ENCODE assay signal across 13 cellular contexts in genomic region chr17:57368637-57369336, GRCh38.
DNase-seq lines count a peak whose midpoint lies in the region; ATAC-seq, FAIRE-seq and TF ChIP-seq lines count a peak whose summit lies in the region.
"Had no signal": no experiment of that assay in that cellular context is flagged by ENCODE, and none has a peak within 500 bp of the region (broad histone marks: within the 10 kb centered on the region; RNA-seq: fewer than 3 reads in every experiment).

No MANE protein-coding gene starts in this region.

- H3K9ac ChIP-seq in IMR-90 (ENCODE audit: low read depth, low read length) (no peak overlapping the region), endothelial cell of umbilical vein (replicated peaks; ENCODE audit: extremely low read depth, insufficient read depth, low read length) (no peak overlapping the region)

- no peak overlapping the region for H2AK9ac ChIP-seq in IMR-90 (replicated peaks; ENCODE audit: low read depth, low read length, poor library complexity)

- peak overlapping the region; percentile 73; the same call in 1 of the 2 replicates for H2BK20ac ChIP-seq in IMR-90 (ENCODE audit: low read depth, low read length)

- H3K18ac ChIP-seq in IMR-90 (ENCODE audit: low read depth, low read length) = peak overlapping the region; percentile 51

- FAIRE-seq in endothelial cell of umbilical vein (lab: Jason Lieb, UNC) = no peak

- H2BK120ac ChIP-seq in IMR-90 (ENCODE audit: low read depth, low read length) = peak overlapping the region; percentile 21

- peak overlapping the region; percentile 24; the same call in 1 of the 2 replicates for H3K4ac ChIP-seq in IMR-90 (ENCODE audit: low read depth, low read length)

- H3K4me3 Mint-ChIP-seq in MCF 10A (ENCODE audit: unreplicated experiment) = peak overlapping the region; percentile 54
- H3K4me3 Mint-ChIP-seq in stimulated activated naive B cell treated with anti-CD40 and anti-IgM and Interleukin-4, amounts not matched to agents 10 μg/mL and 1 μg/mL and 100 μg/mL, for 72 hours = no peak overlapping the region

- H3K9me3 ChIP-seq in breast epithelium = no peaks in the 10 kb centered on the region
- H3K9me3 ChIP-seq in IMR-90 (ENCODE audit: control insufficient read depth, insufficient read depth, low read length) = no peaks in the 10 kb centered on the region; the same call in 1 of the 2 replicates
- H3K9me3 ChIP-seq in endothelial cell of umbilical vein (replicated peaks; ENCODE audit: control insufficient read depth, insufficient read depth, low read length) = no peaks in the 10 kb centered on the region
- H3K9me3 ChIP-seq: Peyer's patch, vagina had no signal

- WGBS in IMR-90 (ENCODE audit: extremely low coverage in 2 of 2, insufficient read length in 1 of 2), 2 experiments = 100% methylated on average over 1 of the region's 6 CpGs; no CpG with 5 or more reads in 1 of the 2 experiments

- peak overlapping the region; percentile 46; the same call in 1 of the 3 replicates for H2BK15ac ChIP-seq in IMR-90 (ENCODE audit: low read depth, low read length)

- no peak for TF ChIP-seq CTCF in MCF 10A (IDR thresholded peaks at IDR 0.05; ENCODE audit: unreplicated experiment)
- TF ChIP-seq CTCF in breast epithelium (IDR thresholded peaks at IDR 0.05) = no peak
- TF ChIP-seq CTCF in IMR-90 (conservative IDR thresholded peaks at IDR 0.05; ENCODE audit: low read depth, low read length) = no peak
- TF ChIP-seq CTCF in endothelial cell of umbilical vein (IDR thresholded peaks at IDR 0.05; ENCODE audit: extremely low read depth in 1 of 2, insufficient read depth in 1 of 2, low read depth in 1 of 2, low read length in 2 of 2) = no peak

- dilution Hi-C loops in IMR-90 (cut with HindIII; ENCODE audit: low sequenced_read_pairs, unreplicated experiment) = no loop called here
- dilution Hi-C loops in endothelial cell of umbilical vein (cut with MboI; ENCODE audit: extremely low pct_ligation_motif_present, low sequenced_read_pairs) = no loop called here

- CTCF ChIA-PET in MCF 10A (lab: Yijun Ruan, JAX) (interaction anchor here (0.6 to 1.0 kb wide), 4 partner anchors 73 to 373 kb away, joined by 3 to 5 read pairs (median 3); no protein-coding TSS in a partner anchor), IMR-90 (lab: Yijun Ruan, JAX) (interaction anchor here (0.5 kb wide), 1 partner anchor 112 kb away, joined by 3 read pairs; no protein-coding TSS in a partner anchor), endothelial cell of umbilical vein (lab: Charles Lee) (no interaction called here)

- TF ChIP-seq RAD21 in IMR-90 (IDR thresholded peaks at IDR 0.05; ENCODE audit: low read length) = no peak

- H4K5ac ChIP-seq in IMR-90 (ENCODE audit: low read depth, low read length) = no peak overlapping the region

- no peaks in the 10 kb centered on the region for H3K9me3 Mint-ChIP-seq in MCF 10A (ENCODE audit: unreplicated experiment)
- no peaks in the 10 kb centered on the region for H3K9me3 Mint-ChIP-seq in stimulated activated naive B cell treated with anti-CD40 and anti-IgM and Interleukin-4, amounts not matched to agents 10 μg/mL and 1 μg/mL and 100 μg/mL, for 72 hours

- H3K4me2 ChIP-seq in IMR-90 (ENCODE audit: low read depth, low read length) (no peak overlapping the region), endothelial cell of umbilical vein (ENCODE audit: insufficient read depth, low read length) (no peak overlapping the region)

- no peaks in the 10 kb centered on the region for H3K27me3 ChIP-seq in breast epithelium
- H3K27me3 ChIP-seq in IMR-90 (ENCODE audit: control insufficient read depth, insufficient read depth, low read length) = no peaks in the 10 kb centered on the region
- H3K27me3 ChIP-seq in endothelial cell of umbilical vein (ENCODE audit: control insufficient read depth in 2 of 2, insufficient read depth in 2 of 2, low read length in 2 of 2) = no peaks in the 10 kb centered on the region
- H3K27me3 ChIP-seq: Peyer's patch, vagina had no signal

- no peaks in the 10 kb centered on the region for H4K20me1 ChIP-seq in IMR-90 (ENCODE audit: insufficient read depth, low read length)
- no peaks in the 10 kb centered on the region for H4K20me1 ChIP-seq in endothelial cell of umbilical vein (replicated peaks; ENCODE audit: control insufficient read depth, extremely low read depth, insufficient read depth, low read length)

- no peak for TF ChIP-seq POLR2A in breast epithelium (IDR thresholded peaks at IDR 0.05)
- no peak for TF ChIP-seq POLR2A in IMR-90 (IDR thresholded peaks at IDR 0.05; ENCODE audit: low read depth, low read length)
- no peak for TF ChIP-seq POLR2A in endothelial cell of umbilical vein (IDR thresholded peaks at IDR 0.05; ENCODE audit: low read depth, low read length)

- H3K4me3 ChIP-seq in breast epithelium = no peak overlapping the region
- no peak overlapping the region for H3K4me3 ChIP-seq in IMR-90 (ENCODE audit: insufficient read depth, low read depth, low read length)
- H3K4me3 ChIP-seq in endothelial cell of umbilical vein (replicated peaks in 1 of 3; ENCODE audit: insufficient read depth in 1 of 3, low read depth in 1 of 3, low read length in 3 of 3) = no peak overlapping the region
- H3K4me3 ChIP-seq: Peyer's patch, vagina had no signal

- in situ Hi-C loops in IMR-90 (cut with MboI; ENCODE audit: low sequenced_read_pairs) = no loop called here

- H2AFZ ChIP-seq in IMR-90 (replicated peaks; ENCODE audit: low read length, poor library complexity) (no peak overlapping the region), endothelial cell of umbilical vein (ENCODE audit: low read depth, low read length) (no peak overlapping the region)

- H3K4me1 ChIP-seq in breast epithelium = peaks cover 0 to 10% of the 10 kb centered on the region in 2 donors
- H3K4me1 ChIP-seq in IMR-90 (ENCODE audit: control insufficient read depth, insufficient read depth, low read length) = peaks cover 13% of the 10 kb centered on the region
- H3K4me1 ChIP-seq in endothelial cell of umbilical vein (ENCODE audit: control insufficient read depth, extremely low read depth, insufficient read depth, low read length) = peaks cover 15% of the 10 kb centered on the region
- H3K4me1 ChIP-seq: Peyer's patch had no signal

- POLR2A ChIA-PET in MCF 10A (lab: Yijun Ruan, JAX) = interaction anchor here (0.5 to 2.7 kb wide), 7 partner anchors 9 to 303 kb away, joined by 3 to 13 read pairs (median 5); no protein-coding TSS in a partner anchor
- POLR2A ChIA-PET in IMR-90 (lab: Charles Lee; ENCODE audit: unreplicated experiment) = no interaction called here
- POLR2A ChIA-PET in endothelial cell of umbilical vein (lab: Charles Lee) = no interaction called here

- peaks cover 11% of the 10 kb centered on the region for H3K36me3 Mint-ChIP-seq in MCF 10A (ENCODE audit: insufficient read depth, unreplicated experiment)
- H3K36me3 Mint-ChIP-seq in stimulated activated naive B cell treated with anti-CD40 and anti-IgM and Interleukin-4, amounts not matched to agents 10 μg/mL and 1 μg/mL and 100 μg/mL, for 72 hours = peaks cover 9 to 19% of the 10 kb centered on the region in 2 donors

- H2AK5ac ChIP-seq in IMR-90 (ENCODE audit: low read depth, low read length) = peak overlapping the region; percentile 70

- H2BK5ac ChIP-seq in IMR-90 (ENCODE audit: low read depth, low read length, poor library complexity, severe bottlenecking) = peak overlapping the region; percentile 95

- H3K27ac ChIP-seq in breast epithelium = no peak overlapping the region
- H3K27ac ChIP-seq in IMR-90 (ENCODE audit: insufficient read depth, low read length) = peak overlapping the region; percentile 10; the same call in 1 of the 2 replicates
- no peak overlapping the region for H3K27ac ChIP-seq in endothelial cell of umbilical vein (ENCODE audit: insufficient read depth, low read depth, low read length)
- H3K27ac ChIP-seq: Peyer's patch, vagina had no signal

- H3K79me2 ChIP-seq in endothelial cell of umbilical vein (ENCODE audit: control insufficient read depth, insufficient read depth, low read length) = no peaks in the 10 kb centered on the region

- H3K36me3 ChIP-seq in breast epithelium = no peaks in the 10 kb centered on the region
- H3K36me3 ChIP-seq in IMR-90 (ENCODE audit: control insufficient read depth, insufficient read depth, low read length) = no peaks in the 10 kb centered on the region
- no peaks in the 10 kb centered on the region for H3K36me3 ChIP-seq in endothelial cell of umbilical vein (ENCODE audit: control insufficient read depth in 2 of 2, extremely low read depth in 1 of 2, insufficient read depth in 2 of 2, low read length in 2 of 2)
- H3K36me3 ChIP-seq: Peyer's patch, vagina had no signal

- peak; percentile 6 for DNase-seq in MCF 10A (ENCODE audit: unreplicated experiment)
- DNase-seq in breast epithelium (ENCODE audit: low spot score in 2 of 2) = no peak
- DNase-seq in IMR-90 = no peak
- peak; percentile 5 for DNase-seq in endothelial cell of umbilical vein (ENCODE audit: low read depth, low spot score)
- no peak for DNase-seq in stimulated activated naive B cell treated with anti-CD40 and anti-IgM and Interleukin-4, amounts not matched to agents 10 μg/mL and 1 μg/mL and 100 μg/mL, for 72 hours
- DNase-seq in Kasumi-1 (lab: John Stamatoyannopoulos, UW) = no peak
- DNase-seq in putamen (ENCODE audit: low spot score) = no peak
- DNase-seq: activated CD4-positive, alpha-beta T cell treated with anti-CD3 and anti-CD28 coated beads, Interleukin-2, amount 50 U/mL, for 1 hour; amygdala; NCI-H1105 treated with DMSO at 0.1 percent for 48 hours; Peyer's patch had no signal

- H4K8ac ChIP-seq in IMR-90 (ENCODE audit: low read depth in 2 of 2, low read length in 2 of 2) = peak overlapping the region; percentile 24 to 91; a peak in 1 of 4 replicates

- H3K14ac ChIP-seq in IMR-90 (replicated peaks; ENCODE audit: low read depth, low read length) = no peak overlapping the region; the same call in 1 of the 2 replicates

- peaks cover 8 to 19% of the 10 kb centered on the region in 2 experiments; a peak in 3 of 4 replicates for H3K79me1 ChIP-seq in IMR-90 (ENCODE audit: low read depth in 1 of 2, low read length in 2 of 2)

- ATAC-seq in IMR-90 (ENCODE audit: low read depth) (no peak), GM21360 (IDR thresholded peaks at IDR 0.05; ENCODE audit: unreplicated experiment) (no peak)
- peak in 1 of 2 donors; percentile 28 for ATAC-seq in stimulated activated naive B cell treated with anti-CD40 and anti-IgM and Interleukin-4, amounts not matched to agents 10 μg/mL and 1 μg/mL and 100 μg/mL, for 72 hours (replicated peaks)

- H3K4me1 Mint-ChIP-seq in MCF 10A (ENCODE audit: insufficient read depth, unreplicated experiment) = peaks cover 53% of the 10 kb centered on the region
- H3K4me1 Mint-ChIP-seq in stimulated activated naive B cell treated with anti-CD40 and anti-IgM and Interleukin-4, amounts not matched to agents 10 μg/mL and 1 μg/mL and 100 μg/mL, for 72 hours = peaks cover 39 to 56% of the 10 kb centered on the region in 2 donors

- no TSS peak for BruUV-seq in MCF 10A (replicated peaks; lab: Mats Ljungman, UMichigan)
- BruUV-seq in IMR-90 (replicated peaks; lab: Mats Ljungman, UMichigan) = no TSS peak
- BruUV-seq in endothelial cell of umbilical vein (replicated peaks; lab: Mats Ljungman, UMichigan) = no TSS peak

- peaks cover 7% of the 10 kb centered on the region for H3K9me1 ChIP-seq in IMR-90 (ENCODE audit: insufficient read depth, low read length)
- no peaks in the 10 kb centered on the region for H3K9me1 ChIP-seq in endothelial cell of umbilical vein (replicated peaks; ENCODE audit: control insufficient read depth, extremely low read depth, insufficient read depth, low read length)

- H3K23ac ChIP-seq in IMR-90 (ENCODE audit: low read depth, low read length) = no peak overlapping the region

- no peaks in the 10 kb centered on the region for H3K27me3 Mint-ChIP-seq in MCF 10A (ENCODE audit: insufficient read depth, unreplicated experiment)
- H3K27me3 Mint-ChIP-seq in stimulated activated naive B cell treated with anti-CD40 and anti-IgM and Interleukin-4, amounts not matched to agents 10 μg/mL and 1 μg/mL and 100 μg/mL, for 72 hours = no peaks in the 10 kb centered on the region

- H3K56ac ChIP-seq in IMR-90 (ENCODE audit: extremely low read depth, insufficient read depth, low read length) = no peak overlapping the region

- intact Hi-C loops in MCF 10A (cut with micrococcal nuclease) = loop anchor here (10.0 kb wide), 1 partner anchor 376 kb away; the partner anchor contains the start of gene CCDC182
- intact Hi-C loops in breast epithelium (cut with DNase I; ENCODE audit: low total_unique reads) = loop anchor here (5.0 kb wide), 1 partner anchor 719 kb away; no protein-coding TSS in a partner anchor
- intact Hi-C loops in IMR-90 (cut with micrococcal nuclease) = no loop called here
- intact Hi-C loops in endothelial cell of umbilical vein (cut with micrococcal nuclease) = no loop called here

- H4K91ac ChIP-seq in IMR-90 (ENCODE audit: insufficient read depth, low read depth, low read length) = peak overlapping the region; percentile 63

- H3K27ac Mint-ChIP-seq in MCF 10A (ENCODE audit: low read depth, unreplicated experiment) = peak overlapping the region; percentile 95
- peak overlapping the region; percentile 77 for H3K27ac Mint-ChIP-seq in stimulated activated naive B cell treated with anti-CD40 and anti-IgM and Interleukin-4, amounts not matched to agents 10 μg/mL and 1 μg/mL and 100 μg/mL, for 72 hours

Comparison
In these comparisons a context has a peak if more than half of its experiments do, and no peak if none do; other contexts are left out.
1. DNase-seq: peak in MCF 10A (single experiment) and endothelial cell of umbilical vein (single experiment); none in breast epithelium (0 of 2), IMR-90 (single experiment), stimulated activated naive B cell treated with anti-CD40 and anti-IgM and Interleukin-4, amounts not matched to agents 10 μg/mL and 1 μg/mL and 100 μg/mL, for 72 hours (single experiment), Kasumi-1 (0 of 2) and putamen (single experiment).
2. intact Hi-C loops: an anchor here in MCF 10A (10.0 kb wide) and breast epithelium (5.0 kb wide); none called in IMR-90 and endothelial cell of umbilical vein.